Comparison of ENCODE assay signal across 9 cellular contexts in genomic region chr20:60055740-60056139, GRCh38.
A peak's percentile ranks its signal among the peaks of the same experiment; 100 is the strongest.
DNase-seq lines count a peak whose midpoint lies in the region; ATAC-seq and TF ChIP-seq lines count a peak whose summit lies in the region.
"Had no signal": no experiment of that assay in that cellular context is flagged by ENCODE, and none has a peak within 500 bp of the region (broad histone marks: within the 10 kb centered on the region; RNA-seq: fewer than 3 reads in every experiment).

No MANE protein-coding gene starts in this region.

- peak; percentile 53 for ATAC-seq in GM18909 (IDR thresholded peaks at IDR 0.05; ENCODE audit: poor library complexity, unreplicated experiment)
- ATAC-seq in central memory CD8-positive, alpha-beta T cell (replicated peaks; ENCODE audit: extremely low read depth, poor library complexity, severe bottlenecking): peak; percentile 73
- peak; percentile 38 for ATAC-seq in sciatic nerve
- ATAC-seq in GM18861 (IDR thresholded peaks at IDR 0.05; ENCODE audit: unreplicated experiment): no peak
- no peak for ATAC-seq in HG03045 (IDR thresholded peaks at IDR 0.05; ENCODE audit: unreplicated experiment)
- ATAC-seq: body of pancreas had no signal

- TF ChIP-seq CTCF in GM13977 (IDR thresholded peaks at IDR 0.05; ENCODE audit: extremely low read depth, insufficient read depth, missing control alignments) (no peak), ovary (IDR thresholded peaks at IDR 0.05) (no peak)

- H3K36me3 Mint-ChIP-seq in central memory CD8-positive, alpha-beta T cell (ENCODE audit: insufficient read depth): peaks cover 3% of the 10 kb centered on the region

- H3K27ac ChIP-seq in ovary: no peak overlapping the region
- H3K27ac ChIP-seq: body of pancreas had no signal

- H3K4me3 ChIP-seq in ovary: no peak overlapping the region
- H3K4me3 ChIP-seq: body of pancreas had no signal

- peak; percentile 38 to 74 for DNase-seq in SW 1271 (lab: John Stamatoyannopoulos, UW)
- peak in 1 of 2 donors; percentile 34 for DNase-seq in central memory CD8-positive, alpha-beta T cell (ENCODE audit: low spot score in 2 of 2)
- DNase-seq in sciatic nerve (ENCODE audit: low spot score): no peak
- DNase-seq in GM13977 (ENCODE audit: low spot score): no peak
- DNase-seq in ovary: no peak

- intact Hi-C loops in sciatic nerve (cut with DNase I): loop anchor here (5.0 to 10.0 kb wide), 2 partner anchors 152 to 1169 kb away; no protein-coding TSS in a partner anchor
- intact Hi-C loops in ovary (cut with DNase I): loop anchor here in 3 of 4 donors (10.0 kb wide), 1 partner anchor 1839 kb away; no protein-coding TSS in a partner anchor

- 80 to 92% (median 88%) methylated on average over 14 of the region's 14 CpGs for WGBS in ovary, 3 donors

- no peaks in the 10 kb centered on the region for H3K27me3 ChIP-seq in ovary

- in situ Hi-C loops in GM13977 (cut with MboI; ENCODE audit: low pct_unique_long_range_greater_than_20kb, low sequenced_read_pairs, unreplicated experiment): no loop called here

- H3K4me1 Mint-ChIP-seq in central memory CD8-positive, alpha-beta T cell: peaks cover 57% of the 10 kb centered on the region

- no peaks in the 10 kb centered on the region for H3K27me3 Mint-ChIP-seq in central memory CD8-positive, alpha-beta T cell

- peak overlapping the region; percentile 89 for H3K27ac Mint-ChIP-seq in central memory CD8-positive, alpha-beta T cell (ENCODE audit: low read depth)

- TF ChIP-seq POLR2A in ovary (IDR thresholded peaks at IDR 0.05): no peak

- H3K9me3 ChIP-seq in ovary: no peaks in the 10 kb centered on the region
- H3K9me3 ChIP-seq: body of pancreas had no signal

- no peaks in the 10 kb centered on the region for H3K36me3 ChIP-seq in ovary

- H3K4me3 Mint-ChIP-seq in central memory CD8-positive, alpha-beta T cell: peak overlapping the region; percentile 78

- TF ChIP-seq EP300 in ovary (IDR thresholded peaks at IDR 0.05): no peak

- no peaks in the 10 kb centered on the region for H3K9me3 Mint-ChIP-seq in central memory CD8-positive, alpha-beta T cell

- no peaks in the 10 kb centered on the region for H3K4me1 ChIP-seq in ovary (ENCODE audit: insufficient read depth)

Comparison
In these comparisons a context has a peak if more than half of its experiments do, and no peak if none do; other contexts are left out.
1. ATAC-seq: peak in GM18909 (single experiment), central memory CD8-positive, alpha-beta T cell (single experiment) and sciatic nerve (single experiment); none in GM18861 (single experiment) and HG03045 (single experiment).
2. DNase-seq: peak in SW 1271 (2 of 2); none in sciatic nerve (single experiment), GM13977 (single experiment) and ovary (0 of 5).